Comparison of ENCODE assay signal across 17 cellular contexts in the genomic region with DNA sequence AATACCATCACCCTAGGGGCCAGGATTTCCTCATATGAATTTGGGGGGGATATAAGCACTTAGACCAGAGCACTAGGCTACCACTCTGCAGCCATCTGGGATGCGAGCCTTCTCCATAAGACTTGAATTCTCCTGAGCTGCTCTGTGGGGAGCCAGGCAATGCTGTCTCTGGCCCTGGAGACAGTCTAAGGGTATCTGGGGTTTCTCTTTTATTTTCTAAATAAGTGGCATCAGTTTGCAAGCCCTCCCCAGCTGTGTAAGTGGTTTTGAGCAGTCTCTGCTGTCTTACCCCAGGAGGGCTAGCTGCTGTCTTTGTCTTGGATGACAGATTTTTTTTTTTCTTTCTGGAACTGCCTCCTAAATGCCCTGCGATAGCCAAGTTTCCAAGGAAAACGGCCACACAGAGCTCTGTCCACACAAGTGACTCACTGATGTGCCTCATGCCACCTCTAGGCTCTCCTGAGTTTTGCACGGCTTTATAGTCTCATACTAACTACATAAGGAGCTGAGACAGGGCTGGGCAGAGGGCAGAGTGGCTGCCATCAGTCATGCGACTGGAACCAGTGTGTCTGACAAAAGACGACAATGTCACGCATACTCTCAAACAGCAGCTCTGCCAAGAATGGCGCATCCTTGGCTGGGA. TPM values are rescaled to one million over a fixed set of nuclear protein-coding genes. Genes with fewer than 3 reads are reported as not detected.
DNase-seq lines count a peak whose midpoint lies in the region; ATAC-seq and TF ChIP-seq lines count a peak whose summit lies in the region.
"Had no signal": no experiment of that assay in that cellular context is flagged by ENCODE, and none has a peak within 500 bp of the region (broad histone marks: within the 10 kb centered on the region; RNA-seq: fewer than 3 reads in every experiment).

No MANE protein-coding gene starts in this region.

- H3K4me1 Mint-ChIP-seq in nephron progenitor cell (peaks cover 37% of the 10 kb centered on the region), mesothelial cell of epicardium (no peaks in the 10 kb centered on the region)
- H3K4me1 Mint-ChIP-seq: IgD-negative memory B cell; stimulated activated effector memory CD8-positive, alpha-beta T cell treated with anti-CD3 and anti-CD28 coated beads, Interleukin-12 subunit alpha, Interleukin-12 subunit beta, amount 100 ng/mL, for 72 hours had no signal

- peak; percentile 4 for TF ChIP-seq CTCF in astrocyte of the cerebellum (IDR thresholded peaks at IDR 0.05; ENCODE audit: low read depth, low read length, missing control alignments)
- TF ChIP-seq CTCF in nephron progenitor cell (IDR thresholded peaks at IDR 0.05) = no peak
- no peak for TF ChIP-seq CTCF in mesothelial cell of epicardium (IDR thresholded peaks at IDR 0.05; ENCODE audit: unreplicated experiment)

- H3K9me3 Mint-ChIP-seq in nephron progenitor cell (no peaks in the 10 kb centered on the region), mesothelial cell of epicardium (peaks cover 4% of the 10 kb centered on the region)
- H3K9me3 Mint-ChIP-seq: activated T-helper 2 cell treated with anti-CD3 and anti-CD28 coated beads, Interferon-gamma antibody, Interleukin-2, Interleukin-4, amounts not matched to agents 10 μg/mL and 5 μg/mL and 100 μg/mL, durations not matched to agents 14 hours and 24 hours and 36 hours; stimulated activated effector memory CD8-positive, alpha-beta T cell treated with anti-CD3 and anti-CD28 coated beads, Interleukin-12 subunit alpha, Interleukin-12 subunit beta, amount 100 ng/mL, for 72 hours had no signal

- in situ Hi-C loops in astrocyte of the cerebellum (cut with HindIII; ENCODE audit: low sequenced_read_pairs) = no loop called here

- H3K27me3 Mint-ChIP-seq in nephron progenitor cell (ENCODE audit: low read depth, poor library complexity) (peaks cover 14% of the 10 kb centered on the region), mesothelial cell of epicardium (ENCODE audit: low read depth) (peaks cover 2% of the 10 kb centered on the region)

- DNase-seq in ELF-1 (ENCODE audit: low read depth, low spot score) = peak; percentile 36
- peak; percentile 70 for DNase-seq in M059J (ENCODE audit: low read depth)
- DNase-seq in astrocyte of the cerebellum (ENCODE audit: low read depth) = no peak
- no peak for DNase-seq in nephron progenitor cell
- DNase-seq in mesothelial cell of epicardium (ENCODE audit: low spot score in 2 of 2, unreplicated experiment in 2 of 2) = no peak
- DNase-seq in NCI-H1930 (lab: John Stamatoyannopoulos, UW) = no peak
- DNase-seq: NCI-H1105, NCI-H446, OCI-M1, small intestine, WERI-Rb-1 had no signal

- peak overlapping the region; percentile 83 for H3K27ac Mint-ChIP-seq in nephron progenitor cell
- no peak overlapping the region for H3K27ac Mint-ChIP-seq in mesothelial cell of epicardium
- H3K27ac Mint-ChIP-seq: activated T-helper 2 cell treated with anti-CD3 and anti-CD28 coated beads, Interferon-gamma antibody, Interleukin-2, Interleukin-4, amounts not matched to agents 10 μg/mL and 5 μg/mL and 100 μg/mL, durations not matched to agents 14 hours and 24 hours and 36 hours; IgD-negative memory B cell; stimulated activated effector memory CD8-positive, alpha-beta T cell treated with anti-CD3 and anti-CD28 coated beads, Interleukin-12 subunit alpha, Interleukin-12 subunit beta, amount 100 ng/mL, for 72 hours had no signal

- H3K4me3 Mint-ChIP-seq in nephron progenitor cell (no peak overlapping the region), mesothelial cell of epicardium (no peak overlapping the region)
- H3K4me3 Mint-ChIP-seq: IgD-negative memory B cell; stimulated activated effector memory CD8-positive, alpha-beta T cell treated with anti-CD3 and anti-CD28 coated beads, Interleukin-12 subunit alpha, Interleukin-12 subunit beta, amount 100 ng/mL, for 72 hours had no signal

- no peaks in the 10 kb centered on the region for H3K36me3 Mint-ChIP-seq in nephron progenitor cell (ENCODE audit: low read depth)
- H3K36me3 Mint-ChIP-seq in mesothelial cell of epicardium = no peaks in the 10 kb centered on the region
- H3K36me3 Mint-ChIP-seq: IgD-negative memory B cell; stimulated activated effector memory CD8-positive, alpha-beta T cell treated with anti-CD3 and anti-CD28 coated beads, Interleukin-12 subunit alpha, Interleukin-12 subunit beta, amount 100 ng/mL, for 72 hours had no signal

- H3K4me3 ChIP-seq in astrocyte of the cerebellum (ENCODE audit: low read depth, low read length) = no peak overlapping the region
- H3K4me3 ChIP-seq: GM12878, tibial nerve had no signal

- no peak for ATAC-seq in HG03521 (IDR thresholded peaks at IDR 0.05; ENCODE audit: unreplicated experiment)
- ATAC-seq: GM12878; stimulated activated effector memory CD8-positive, alpha-beta T cell treated with anti-CD3 and anti-CD28 coated beads, Interleukin-12 subunit alpha, Interleukin-12 subunit beta, amount 100 ng/mL, for 72 hours had no signal

RNA-seq across cellular contexts. Expression of gene THOC1, which starts 37.2 kb away (rescaled TPM):
- 31.8 and 38.9 TPM in 2 replicates for total RNA-seq in M059J (2014; rRNA removed; shearing (Covaris generic))
- 68.1 to 73.7 TPM (median 68.7 TPM) in 3 replicates for total RNA-seq in mesothelial cell of epicardium

Comparison
In these comparisons a context has a peak if more than half of its experiments do, and no peak if none do; other contexts are left out.
1. DNase-seq: peak in ELF-1 (single experiment) and M059J (single experiment); none in astrocyte of the cerebellum (single experiment), nephron progenitor cell (single experiment), mesothelial cell of epicardium (0 of 2) and NCI-H1930 (0 of 2).